In the genomic region with DNA sequence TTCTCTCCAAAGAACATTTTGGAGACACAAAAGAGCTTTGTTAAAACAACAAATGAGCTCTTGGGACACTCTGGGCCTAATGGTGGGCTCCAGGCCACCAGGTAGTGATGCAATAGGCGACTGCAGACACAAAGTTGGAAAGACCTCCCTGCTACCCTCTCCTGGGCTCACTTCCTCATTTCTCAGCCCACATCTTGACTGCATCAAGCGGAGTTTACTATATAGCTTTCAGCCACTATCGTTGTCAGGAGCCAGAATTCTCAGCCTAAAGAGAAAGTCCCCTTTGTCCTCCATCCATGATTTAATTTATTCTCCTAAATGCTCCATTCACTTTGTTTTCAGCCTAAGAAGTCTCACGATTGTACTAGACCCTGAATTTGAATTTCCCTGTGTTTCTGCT, we compare ENCODE assay signal across 13 cellular contexts.
DNase-seq lines count a peak whose midpoint lies in the region; ATAC-seq and TF ChIP-seq lines count a peak whose summit lies in the region.
"Had no signal": no experiment of that assay in that cellular context is flagged by ENCODE, and none has a peak within 500 bp of the region (broad histone marks: within the 10 kb centered on the region; RNA-seq: fewer than 3 reads in every experiment).

No MANE protein-coding gene starts in this region.

- DNase-seq in NOMO-1 treated with DMSO at 0.1 percent for 48 hours (lab: John Stamatoyannopoulos, UW; ENCODE audit: unreplicated experiment), result peak; percentile 75
- no peak for DNase-seq in RKO (ENCODE audit: low spot score)
- no peak for DNase-seq in GF-D8 (lab: John Stamatoyannopoulos, UW)
- DNase-seq in DMS53 treated with DMSO at 0.1 percent for 48 hours (lab: John Stamatoyannopoulos, UW; ENCODE audit: unreplicated experiment), result no peak
- DNase-seq in ascending aorta (ENCODE audit: low spot score in 2 of 2), result no peak
- DNase-seq: Calu3; HCEC 1CT; IMR-90; ovary; stimulated activated naive CD4-positive, alpha-beta T cell had no signal

- peaks cover 0 to 9% of the 10 kb centered on the region in 2 donors for H3K27me3 ChIP-seq in stomach smooth muscle (ENCODE audit: control insufficient read depth in 1 of 2, insufficient read depth in 2 of 2, low read length in 2 of 2)
- H3K27me3 ChIP-seq in ascending aorta, result no peaks in the 10 kb centered on the region
- H3K27me3 ChIP-seq: ovary had no signal

- no peak for TF ChIP-seq CTCF in ascending aorta (IDR thresholded peaks at IDR 0.05)

- ATAC-seq in GM19395 (IDR thresholded peaks at IDR 0.05; ENCODE audit: unreplicated experiment) (peak; percentile 82), HG02981 (IDR thresholded peaks at IDR 0.05; ENCODE audit: unreplicated experiment) (peak; percentile 86)

- intact Hi-C loops in ascending aorta (cut with DNase I), result no loop called here

- H3K27ac ChIP-seq in stomach smooth muscle (ENCODE audit: low read length) (peak overlapping the region; percentile 6), ascending aorta (no peak overlapping the region)
- H3K27ac ChIP-seq: ovary had no signal

- no peak overlapping the region for H3K4me3 ChIP-seq in stomach smooth muscle (ENCODE audit: low read length in 2 of 2)
- H3K4me3 ChIP-seq in ascending aorta, result no peak overlapping the region
- H3K4me3 ChIP-seq: ovary had no signal

- H3K36me3 ChIP-seq in stomach smooth muscle (ENCODE audit: control insufficient read depth in 2 of 2, insufficient read depth in 2 of 2, low read length in 2 of 2) (no peaks in the 10 kb centered on the region), ascending aorta (no peaks in the 10 kb centered on the region)
- H3K36me3 ChIP-seq: ovary had no signal

- H3K9me3 ChIP-seq in stomach smooth muscle (ENCODE audit: control insufficient read depth in 2 of 2, low read length in 2 of 2) (no peaks in the 10 kb centered on the region), ascending aorta (no peaks in the 10 kb centered on the region)
- H3K9me3 ChIP-seq: ovary had no signal

- H3K9ac ChIP-seq in stomach smooth muscle (ENCODE audit: low read length in 2 of 2), result no peak overlapping the region

- H3K4me1 ChIP-seq in stomach smooth muscle (ENCODE audit: control insufficient read depth, insufficient read depth, low read length) (no peaks in the 10 kb centered on the region), ascending aorta (no peaks in the 10 kb centered on the region)
